In genomic region chr2:172957734-172958133, GRCh38 we compare ENCODE assay signal across 18 cellular contexts.
DNase-seq lines count a peak whose midpoint lies in the region; ATAC-seq and TF ChIP-seq lines count a peak whose summit lies in the region.
"Had no signal": no experiment of that assay in that cellular context is flagged by ENCODE, and none has a peak within 500 bp of the region (broad histone marks: within the 10 kb centered on the region; RNA-seq: fewer than 3 reads in every experiment).

No MANE protein-coding gene starts in this region.

- H3K79me2 ChIP-seq in GM23338 (replicated peaks; ENCODE audit: insufficient read depth), result no peaks in the 10 kb centered on the region

- TF ChIP-seq CTCF in GM23338 (conservative IDR thresholded peaks at IDR 0.05; ENCODE audit: low read depth in 2 of 2), result no peak

- no peak for DNase-seq in stimulated activated naive CD8-positive, alpha-beta T cell treated with anti-CD3 and anti-CD28 coated beads, Interleukin-15, Interleukin-2, amounts not matched to agents 100 U/mL and 50 U/mL, for 24 hours
- DNase-seq in GM23338 (ENCODE audit: low spot score) (no peak), T-helper 17 cell (no peak), dedifferentiated amniotic fluid mesenchymal stem cell (ENCODE audit: extremely low spot score) (no peak), cerebellar cortex (ENCODE audit: low spot score) (no peak)
- DNase-seq: 8988T; AML-193; Caco-2; Calu3; CD4-positive, alpha-beta T cell; CD8-positive, alpha-beta T cell; DMS79 treated with DMSO at 0.1 percent for 48 hours; GF-D8 had no signal

- ATAC-seq in stimulated activated naive CD8-positive, alpha-beta T cell treated with anti-CD3 and anti-CD28 coated beads, Interleukin-15, Interleukin-2, amounts not matched to agents 100 U/mL and 50 U/mL, for 24 hours, result no peak
- ATAC-seq in GM23338 (no peak), T-helper 17 cell (no peak)
- ATAC-seq: CD8-positive, alpha-beta T cell had no signal

- H3K27ac ChIP-seq in GM23338 (ENCODE audit: low read depth), result no peak overlapping the region
- H3K27ac ChIP-seq: BLaER1 treated with 17β-estradiol and CSF1 and Interleukin-3, amounts not matched to agents 10 nM and 100 nM; C4-2B had no signal

- H3K9me2 ChIP-seq in GM23338 (ENCODE audit: insufficient read depth), result no peaks in the 10 kb centered on the region

- no peaks in the 10 kb centered on the region for H3K9me3 Mint-ChIP-seq in stimulated activated naive CD8-positive, alpha-beta T cell treated with anti-CD3 and anti-CD28 coated beads, Interleukin-15, Interleukin-2, amounts not matched to agents 100 ng/mL and 50 ng/mL, for 24 hours
- no peaks in the 10 kb centered on the region for H3K9me3 Mint-ChIP-seq in GM23338
- H3K9me3 Mint-ChIP-seq: CD4-positive, alpha-beta T cell; CD8-positive, alpha-beta T cell had no signal

- H3K4me2 ChIP-seq in GM23338, result no peak overlapping the region
- H3K4me2 ChIP-seq: BLaER1 treated with 17β-estradiol and CSF1 and Interleukin-3, amounts not matched to agents 10 nM and 100 nM had no signal

- no peaks in the 10 kb centered on the region for H3K36me3 Mint-ChIP-seq in stimulated activated naive CD8-positive, alpha-beta T cell treated with anti-CD3 and anti-CD28 coated beads, Interleukin-15, Interleukin-2, amounts not matched to agents 100 ng/mL and 50 ng/mL, for 24 hours (ENCODE audit: low read depth)
- H3K36me3 Mint-ChIP-seq in GM23338 (ENCODE audit: low read depth), result no peaks in the 10 kb centered on the region
- no peaks in the 10 kb centered on the region for H3K36me3 Mint-ChIP-seq in T-helper 17 cell (ENCODE audit: low read depth)
- H3K36me3 Mint-ChIP-seq: CD8-positive, alpha-beta T cell had no signal

- no peak overlapping the region for H3K4me3 ChIP-seq in GM23338
- H3K4me3 ChIP-seq: BLaER1 treated with 17β-estradiol and CSF1 and Interleukin-3, amounts not matched to agents 10 nM and 100 nM had no signal

- no peaks in the 10 kb centered on the region for H3K9me3 ChIP-seq in T-helper 17 cell (ENCODE audit: control insufficient read depth, low read length, poor library complexity, severe bottlenecking)
- H3K9me3 ChIP-seq: BLaER1 treated with 17β-estradiol and CSF1 and Interleukin-3, amounts not matched to agents 10 nM and 100 nM; Caco-2 had no signal

- no peaks in the 10 kb centered on the region for H3K4me1 ChIP-seq in GM23338 (ENCODE audit: insufficient read depth)

- no peaks in the 10 kb centered on the region for H3F3A ChIP-seq in GM23338 (replicated peaks; ENCODE audit: low read depth)

- no peaks in the 10 kb centered on the region for H4K20me1 ChIP-seq in GM23338 (replicated peaks; ENCODE audit: insufficient read depth)
- H4K20me1 ChIP-seq: BLaER1 treated with 17β-estradiol and CSF1 and Interleukin-3, amounts not matched to agents 10 nM and 100 nM had no signal

- no peak for TF ChIP-seq RAD21 in Ishikawa (IDR thresholded peaks at IDR 0.05; ENCODE audit: low read depth)

- peak overlapping the region; percentile 67 for H3K27ac Mint-ChIP-seq in stimulated activated naive CD8-positive, alpha-beta T cell treated with anti-CD3 and anti-CD28 coated beads, Interleukin-15, Interleukin-2, amounts not matched to agents 100 ng/mL and 50 ng/mL, for 24 hours
- no peak overlapping the region for H3K27ac Mint-ChIP-seq in GM23338
- no peak overlapping the region for H3K27ac Mint-ChIP-seq in T-helper 17 cell
- H3K27ac Mint-ChIP-seq: B cell; CD4-positive, alpha-beta T cell; CD8-positive, alpha-beta T cell had no signal

- no peak overlapping the region for H2AFZ ChIP-seq in GM23338

- H3K4me1 Mint-ChIP-seq in stimulated activated naive CD8-positive, alpha-beta T cell treated with anti-CD3 and anti-CD28 coated beads, Interleukin-15, Interleukin-2, amounts not matched to agents 100 ng/mL and 50 ng/mL, for 24 hours (ENCODE audit: low read depth), result peaks cover 41% of the 10 kb centered on the region
- H3K4me1 Mint-ChIP-seq in GM23338 (peaks cover 23% of the 10 kb centered on the region), T-helper 17 cell (peaks cover 4% of the 10 kb centered on the region)
- H3K4me1 Mint-ChIP-seq: B cell had no signal

- H3K4me3 Mint-ChIP-seq in stimulated activated naive CD8-positive, alpha-beta T cell treated with anti-CD3 and anti-CD28 coated beads, Interleukin-15, Interleukin-2, amounts not matched to agents 100 ng/mL and 50 ng/mL, for 24 hours, result no peak overlapping the region
- H3K4me3 Mint-ChIP-seq in GM23338, result no peak overlapping the region
- no peak overlapping the region for H3K4me3 Mint-ChIP-seq in T-helper 17 cell
- H3K4me3 Mint-ChIP-seq: B cell; CD4-positive, alpha-beta T cell; CD8-positive, alpha-beta T cell had no signal

- no peaks in the 10 kb centered on the region for H3K36me3 ChIP-seq in GM23338 (ENCODE audit: insufficient read depth)
- H3K36me3 ChIP-seq: BLaER1 treated with 17β-estradiol and CSF1 and Interleukin-3, amounts not matched to agents 10 nM and 100 nM had no signal

- H3K27me3 ChIP-seq in GM23338 (ENCODE audit: insufficient read depth), result no peaks in the 10 kb centered on the region
- H3K27me3 ChIP-seq: BLaER1 treated with 17β-estradiol and CSF1 and Interleukin-3, amounts not matched to agents 10 nM and 100 nM had no signal

- no peak for TF ChIP-seq EP300 in Ishikawa (IDR thresholded peaks at IDR 0.05; ENCODE audit: borderline replicate concordance)

- peaks cover 6% of the 10 kb centered on the region for H3K27me3 Mint-ChIP-seq in stimulated activated naive CD8-positive, alpha-beta T cell treated with anti-CD3 and anti-CD28 coated beads, Interleukin-15, Interleukin-2, amounts not matched to agents 100 ng/mL and 50 ng/mL, for 24 hours
- no peaks in the 10 kb centered on the region for H3K27me3 Mint-ChIP-seq in GM23338 (ENCODE audit: insufficient read depth, low read depth, poor library complexity)
- peaks cover 61% of the 10 kb centered on the region for H3K27me3 Mint-ChIP-seq in T-helper 17 cell
- H3K27me3 Mint-ChIP-seq: CD4-positive, alpha-beta T cell had no signal

TF ChIP-seq in GM23338, 12 proteins besides CTCF, POLR2A, EP300 and RAD21 (continues in another document):
- no peak for TF ChIP-seq NANOG (IDR thresholded peaks at IDR 0.05; ENCODE audit: borderline replicate concordance)

TF ChIP-seq in Ishikawa, 13 proteins besides CTCF, POLR2A, EP300 and RAD21:
- no peak for TF ChIP-seq NFIC (IDR thresholded peaks at IDR 0.05)
- peak; percentile 72 for TF ChIP-seq REST (IDR thresholded peaks at IDR 0.05; ENCODE audit: low read depth)
